In the genomic region with DNA sequence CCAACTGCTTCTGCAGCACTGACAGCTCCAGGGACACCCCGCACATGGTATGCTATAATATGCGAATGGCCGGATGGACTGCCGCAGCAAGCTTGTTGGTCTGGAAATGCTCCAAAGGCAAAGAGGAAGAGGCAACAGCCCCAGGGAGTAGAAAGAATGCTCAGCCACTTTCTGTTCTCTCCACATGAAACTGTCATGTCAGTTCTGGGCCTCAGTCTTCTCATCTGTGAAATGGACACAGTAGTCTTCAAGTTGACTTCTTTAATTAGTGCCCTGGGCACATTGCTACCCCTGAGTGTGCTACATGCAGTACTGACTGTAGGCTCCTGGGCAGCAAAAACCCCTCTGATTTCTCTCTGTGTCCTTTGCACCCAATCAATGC, we compare ENCODE assay signal across 23 cellular contexts. TPM values are rescaled to one million over a fixed set of nuclear protein-coding genes. Genes with fewer than 3 reads are reported as not detected.
DNase-seq lines count a peak whose midpoint lies in the region; ATAC-seq and TF ChIP-seq lines count a peak whose summit lies in the region.
"Had no signal": no experiment of that assay in that cellular context is flagged by ENCODE, and none has a peak within 500 bp of the region (broad histone marks: within the 10 kb centered on the region; RNA-seq: fewer than 3 reads in every experiment).

No MANE protein-coding gene starts in this region.

- H3K9me3 ChIP-seq in testis (no peaks in the 10 kb centered on the region), heart left ventricle (peaks cover 0 to 6% (median 0%) of the 10 kb centered on the region in 12 donors)
- H3K9me3 ChIP-seq: body of pancreas, HAP-1 had no signal

- H3K4me3 Mint-ChIP-seq in activated T-cell treated with anti-CD3 and anti-CD28 coated beads, Interleukin-2, amount 50 U/mL, for 72 hours = peak overlapping the region in 1 of 2 donors; percentile 21
- no peak overlapping the region for H3K4me3 Mint-ChIP-seq in activated T-cell treated with anti-CD3 and anti-CD28 coated beads, Interleukin-2, amount 50 U/mL, for 4 hours
- peak overlapping the region; percentile 38 for H3K4me3 Mint-ChIP-seq in central memory CD8-positive, alpha-beta T cell
- H3K4me3 Mint-ChIP-seq: neural crest cell had no signal

- H3K27ac Mint-ChIP-seq in activated T-cell treated with anti-CD3 and anti-CD28 coated beads, Interleukin-2, amount 50 U/mL, for 72 hours = peak overlapping the region; percentile 52
- H3K27ac Mint-ChIP-seq in central memory CD8-positive, alpha-beta T cell (ENCODE audit: low read depth) = no peak overlapping the region

- intact Hi-C loops in testis (cut with DNase I; ENCODE audit: low total_unique reads) = no loop called here
- intact Hi-C loops in heart left ventricle (cut with DNase I) = no loop called here

- peaks cover 98% of the 10 kb centered on the region for H3K4me1 Mint-ChIP-seq in activated T-cell treated with anti-CD3 and anti-CD28 coated beads, Interleukin-2, amount 50 U/mL, for 72 hours (ENCODE audit: low read depth)
- peaks cover 100% of the 10 kb centered on the region for H3K4me1 Mint-ChIP-seq in activated T-cell treated with anti-CD3 and anti-CD28 coated beads, Interleukin-2, amount 50 U/mL, for 4 hours (ENCODE audit: low read depth)
- peaks cover 100% of the 10 kb centered on the region for H3K4me1 Mint-ChIP-seq in central memory CD8-positive, alpha-beta T cell

- no peak for ATAC-seq in activated T-cell treated with anti-CD3 and anti-CD28 coated beads, Interleukin-2, amount 50 U/mL, for 72 hours (replicated peaks in 1 of 2)
- no peak for ATAC-seq in activated T-cell treated with anti-CD3 and anti-CD28 coated beads, Interleukin-2, amount 50 U/mL, for 4 hours
- ATAC-seq in central memory CD8-positive, alpha-beta T cell (replicated peaks; ENCODE audit: extremely low read depth, poor library complexity, severe bottlenecking) = no peak
- no peak for ATAC-seq in heart left ventricle
- ATAC-seq: body of pancreas had no signal

- 88 to 98% methylated on average over 4 of the region's 4 CpGs for WGBS in testis, 2 donors
- 79 to 94% (median 81%) methylated on average over 4 of the region's 4 CpGs for WGBS in heart left ventricle, 4 donors

- H3K27ac ChIP-seq in skin epidermis = peak overlapping the region in 11 of 21 experiments; percentile 2 to 96 (median 84)
- no peak overlapping the region for H3K27ac ChIP-seq in testis
- peak overlapping the region in 2 of 12 donors; percentile 48 to 95 for H3K27ac ChIP-seq in heart left ventricle

- H3K27me3 ChIP-seq in testis (no peaks in the 10 kb centered on the region), heart left ventricle (no peaks in the 10 kb centered on the region)
- H3K27me3 ChIP-seq: body of pancreas, dorsolateral prefrontal cortex, esophagus muscularis mucosa had no signal

- H3K4me1 ChIP-seq in testis = peaks cover 5% of the 10 kb centered on the region
- H3K4me1 ChIP-seq in heart left ventricle = peaks cover 0 to 99% (median 7%) of the 10 kb centered on the region in 12 donors
- H3K4me1 ChIP-seq: body of pancreas, HAP-1 had no signal

- peaks cover 10% of the 10 kb centered on the region in 2 donors for H3K36me3 Mint-ChIP-seq in activated T-cell treated with anti-CD3 and anti-CD28 coated beads, Interleukin-2, amount 50 U/mL, for 72 hours (ENCODE audit: insufficient read depth in 2 of 2)
- H3K36me3 Mint-ChIP-seq in activated T-cell treated with anti-CD3 and anti-CD28 coated beads, Interleukin-2, amount 50 U/mL, for 4 hours (ENCODE audit: insufficient read depth) = peaks cover 10% of the 10 kb centered on the region
- H3K36me3 Mint-ChIP-seq in central memory CD8-positive, alpha-beta T cell (ENCODE audit: insufficient read depth) = peaks cover 20% of the 10 kb centered on the region

- H3K36me3 ChIP-seq in testis (ENCODE audit: low read depth, missing control alignments) (no peaks in the 10 kb centered on the region), heart left ventricle (no peaks in the 10 kb centered on the region)
- H3K36me3 ChIP-seq: esophagus muscularis mucosa, HAP-1 had no signal

- DNase-seq in activated T-cell treated with anti-CD3 and anti-CD28 coated beads, Interleukin-2, amount 50 U/mL, for 72 hours = no peak
- no peak for DNase-seq in activated T-cell treated with anti-CD3 and anti-CD28 coated beads, Interleukin-2, amount 50 U/mL, for 4 hours
- DNase-seq in MV-4-11 (lab: John Stamatoyannopoulos, UW) = peak; percentile 21
- DNase-seq in central memory CD8-positive, alpha-beta T cell (ENCODE audit: low spot score in 2 of 2) = no peak
- DNase-seq in testis = no peak
- no peak for DNase-seq in globus pallidus (ENCODE audit: low spot score)
- DNase-seq in heart left ventricle = no peak
- DNase-seq: activated CD4-positive, alpha-beta T cell treated with anti-CD3 and anti-CD28 coated beads, Interleukin-2, amount 50 U/mL, for 1 hour; activated gamma-delta T cell treated with Interleukin-2 at 50 U/mL for 16 hours; body of pancreas; Calu3; dorsolateral prefrontal cortex; glutamatergic neuron; NCI-H1694; NCI-H345; retina had no signal

- no peaks in the 10 kb centered on the region for H3K27me3 Mint-ChIP-seq in activated T-cell treated with anti-CD3 and anti-CD28 coated beads, Interleukin-2, amount 50 U/mL, for 72 hours (ENCODE audit: low read depth)
- no peaks in the 10 kb centered on the region for H3K27me3 Mint-ChIP-seq in activated T-cell treated with anti-CD3 and anti-CD28 coated beads, Interleukin-2, amount 50 U/mL, for 4 hours (ENCODE audit: low read depth)
- no peaks in the 10 kb centered on the region for H3K27me3 Mint-ChIP-seq in central memory CD8-positive, alpha-beta T cell

- peaks cover 6 to 8% of the 10 kb centered on the region in 2 donors for H3K9me3 Mint-ChIP-seq in activated T-cell treated with anti-CD3 and anti-CD28 coated beads, Interleukin-2, amount 50 U/mL, for 72 hours
- peaks cover 3% of the 10 kb centered on the region for H3K9me3 Mint-ChIP-seq in activated T-cell treated with anti-CD3 and anti-CD28 coated beads, Interleukin-2, amount 50 U/mL, for 4 hours
- no peaks in the 10 kb centered on the region for H3K9me3 Mint-ChIP-seq in central memory CD8-positive, alpha-beta T cell

- TF ChIP-seq CTCF in testis (IDR thresholded peaks at IDR 0.05) (no peak), heart left ventricle (IDR thresholded peaks at IDR 0.05) (no peak)

- H3K4me3 ChIP-seq in skin epidermis (no peak overlapping the region), testis (no peak overlapping the region), heart left ventricle (no peak overlapping the region)
- H3K4me3 ChIP-seq: body of pancreas, dorsolateral prefrontal cortex, esophagus muscularis mucosa, HAP-1 had no signal

- no peak for TF ChIP-seq POLR2A in testis (IDR thresholded peaks at IDR 0.05)
- TF ChIP-seq POLR2A in heart left ventricle (IDR thresholded peaks at IDR 0.05) = no peak

RNA-seq across cellular contexts. Expression of a gene that starts 19.9 kb away (rescaled TPM):
- total RNA-seq in activated T-cell treated with anti-CD3 and anti-CD28 coated beads, Interleukin-2, amount 50 U/mL, for 72 hours = 100 to 1,000 TPM in 1 of 2 donors, 10 to 100 TPM in 1; 79.6 to 123 TPM
- total RNA-seq in activated T-cell treated with anti-CD3 and anti-CD28 coated beads, Interleukin-2, amount 50 U/mL, for 4 hours = 10 to 100 TPM; 30.5 to 39.3 (median 36.6) TPM
- 1 to 10 TPM; 3.6 to 7.6 TPM for total RNA-seq in testis
- polyA plus RNA-seq in testis (ENCODE audit: insufficient read depth, low read depth, low replicate concordance) = 12.8 TPM
- 10 to 100 TPM in 2 of 9 donors, 1 to 10 TPM in 7; 2.1 to 49.0 (median 6.3) TPM for total RNA-seq in heart left ventricle
- 1 to 10 TPM; 3.7 to 3.9 TPM for polyA plus RNA-seq in heart left ventricle
- total RNA-seq: G401, HT1080, lung microvascular endothelial cell had no signal

Comparison
In these comparisons a context has a peak if more than half of its experiments do, and no peak if none do; other contexts are left out.
1. H3K27ac ChIP-seq: peak in skin epidermis (11 of 21); none in testis (0 of 2).